Comparison of ENCODE assay signal across 10 cellular contexts in genomic region chr21:45151484-45152115, GRCh38.
A peak's percentile ranks its signal among the peaks of the same experiment; 100 is the strongest.
DNase-seq lines count a peak whose midpoint lies in the region; ATAC-seq and TF ChIP-seq lines count a peak whose summit lies in the region.
"Had no signal": no experiment of that assay in that cellular context is flagged by ENCODE, and none has a peak within 500 bp of the region (broad histone marks: within the 10 kb centered on the region; RNA-seq: fewer than 3 reads in every experiment).

No MANE protein-coding gene starts in this region.

- no peak for TF ChIP-seq POLR2A in sigmoid colon (IDR thresholded peaks at IDR 0.05)
- TF ChIP-seq POLR2A in stomach (IDR thresholded peaks at IDR 0.05), result no peak

- intact Hi-C loops in activated CD4-positive, alpha-beta T cell treated with anti-CD3 and anti-CD28 coated beads for 36 hours (cut with DNase I, micrococcal nuclease), result loop anchor here (1.0 to 10.0 kb wide), 5 partner anchors 77 to 288 kb away; partner anchors contain the start of gene POFUT2 (in 1 of the 2)
- intact Hi-C loops in sigmoid colon (cut with DNase I) (no loop called here), stomach (cut with DNase I; ENCODE audit: low total_unique reads) (no loop called here)

- H3K36me3 ChIP-seq in sigmoid colon (peaks cover 0 to 14% (median 0%) of the 10 kb centered on the region in 4 donors), stomach (peaks cover 0 to 14% (median 8%) of the 10 kb centered on the region in 4 donors)

- H3K36me3 Mint-ChIP-seq in activated CD4-positive, alpha-beta T cell treated with anti-CD3 and anti-CD28 coated beads for 36 hours (ENCODE audit: low read depth), result peaks cover 13% of the 10 kb centered on the region
- H3K36me3 Mint-ChIP-seq in chondrocyte (ENCODE audit: low read depth), result peaks cover 9% of the 10 kb centered on the region

- H3K27ac ChIP-seq in sigmoid colon, result peak overlapping the region in 1 of 4 donors; percentile 61
- H3K27ac ChIP-seq in stomach, result peak overlapping the region in 1 of 5 donors; percentile 42

- POLR2A ChIA-PET in activated CD4-positive, alpha-beta T cell treated with anti-CD3 and anti-CD28 coated beads for 36 hours (lab: Charles Lee), result interaction anchor here (0.6 kb wide), 1 partner anchor 699 kb away, joined by 3 read pairs; no protein-coding TSS in a partner anchor

- WGBS in sigmoid colon, 2 donors, result 73 to 82% methylated on average over 8 of the region's 8 CpGs
- 67 to 81% (median 75%) methylated on average over 6 to 8 of the region's 8 CpGs for WGBS in stomach, 5 donors

- no peak for DNase-seq in activated CD4-positive, alpha-beta T cell treated with anti-CD3 and anti-CD28 coated beads for 36 hours
- no peak for DNase-seq in activated CD4-positive, alpha-beta T cell treated with anti-CD3 and anti-CD28 coated beads for 48 hours
- DNase-seq in Jurkat, Clone E6-1 (ENCODE audit: low read depth, low spot score), result no peak
- no peak for DNase-seq in chondrocyte (ENCODE audit: low spot score)
- peak; percentile 50 for DNase-seq in sigmoid colon
- no peak for DNase-seq in NCI-H2227 treated with DMSO at 0.1 percent for 48 hours (lab: John Stamatoyannopoulos, UW)
- no peak for DNase-seq in NCI-H748 (lab: John Stamatoyannopoulos, UW; ENCODE audit: unreplicated experiment)
- no peak for DNase-seq in stomach
- DNase-seq: NCI-H187 treated with DMSO at 0.1 percent for 48 hours, occipital lobe had no signal

- peaks cover 0 to 44% (median 29%) of the 10 kb centered on the region in 4 donors for H3K4me1 ChIP-seq in sigmoid colon
- peaks cover 0 to 47% (median 26%) of the 10 kb centered on the region in 4 donors for H3K4me1 ChIP-seq in stomach

- H3K9me3 ChIP-seq in sigmoid colon, result no peaks in the 10 kb centered on the region
- H3K9me3 ChIP-seq in stomach, result no peaks in the 10 kb centered on the region

- ATAC-seq in activated CD4-positive, alpha-beta T cell treated with anti-CD3 and anti-CD28 coated beads for 36 hours, result peak; percentile 5

- peak overlapping the region; percentile 49 for H3K4me3 ChIP-seq in Jurkat, Clone E6-1 (ENCODE audit: low read length)
- H3K4me3 ChIP-seq in sigmoid colon (no peak overlapping the region), stomach (no peak overlapping the region)

- no peaks in the 10 kb centered on the region for H3K9me3 Mint-ChIP-seq in activated CD4-positive, alpha-beta T cell treated with anti-CD3 and anti-CD28 coated beads for 36 hours (ENCODE audit: low read depth)
- H3K9me3 Mint-ChIP-seq in chondrocyte (ENCODE audit: low read depth), result no peaks in the 10 kb centered on the region

- TF ChIP-seq EP300 in sigmoid colon (IDR thresholded peaks at IDR 0.05), result no peak
- TF ChIP-seq EP300 in stomach (IDR thresholded peaks at IDR 0.05), result no peak

- peak overlapping the region; percentile 78 for H3K27ac Mint-ChIP-seq in activated CD4-positive, alpha-beta T cell treated with anti-CD3 and anti-CD28 coated beads for 36 hours
- peak overlapping the region; percentile 91 for H3K27ac Mint-ChIP-seq in chondrocyte (ENCODE audit: unreplicated experiment)

- peaks cover 37% of the 10 kb centered on the region for H3K4me1 Mint-ChIP-seq in activated CD4-positive, alpha-beta T cell treated with anti-CD3 and anti-CD28 coated beads for 36 hours
- H3K4me1 Mint-ChIP-seq in chondrocyte (ENCODE audit: low read depth), result peaks cover 63% of the 10 kb centered on the region

- TF ChIP-seq CTCF in chondrocyte (IDR thresholded peaks at IDR 0.05), result no peak
- no peak for TF ChIP-seq CTCF in sigmoid colon (IDR thresholded peaks at IDR 0.05)
- TF ChIP-seq CTCF in stomach (IDR thresholded peaks at IDR 0.05), result no peak

- H3K27me3 Mint-ChIP-seq in activated CD4-positive, alpha-beta T cell treated with anti-CD3 and anti-CD28 coated beads for 36 hours, result no peaks in the 10 kb centered on the region
- H3K27me3 Mint-ChIP-seq in chondrocyte (ENCODE audit: low read depth), result no peaks in the 10 kb centered on the region

- CTCF ChIA-PET in activated CD4-positive, alpha-beta T cell treated with anti-CD3 and anti-CD28 coated beads for 36 hours (lab: Charles Lee), result interaction anchor here (0.6 to 5.5 kb wide), 9 partner anchors 12 to 404 kb away, joined by 3 to 73 read pairs (median 4); no protein-coding TSS in a partner anchor

- H3K4me3 Mint-ChIP-seq in activated CD4-positive, alpha-beta T cell treated with anti-CD3 and anti-CD28 coated beads for 36 hours, result no peak overlapping the region
- H3K4me3 Mint-ChIP-seq in chondrocyte (ENCODE audit: unreplicated experiment), result no peak overlapping the region

- H3K27me3 ChIP-seq in sigmoid colon, result no peaks in the 10 kb centered on the region
- H3K27me3 ChIP-seq in stomach, result no peaks in the 10 kb centered on the region

Comparison
In these comparisons a context has a peak if more than half of its experiments do, and no peak if none do; other contexts are left out.
1. intact Hi-C loops: an anchor here in activated CD4-positive, alpha-beta T cell treated with anti-CD3 and anti-CD28 coated beads for 36 hours (1.0 to 10.0 kb wide); none called in sigmoid colon and stomach.